In genomic region chr19:41352609-41353465, GRCh38 we compare ENCODE assay signal across 8 cellular contexts. TPM values are rescaled to one million over a fixed set of nuclear protein-coding genes. Genes with fewer than 3 reads are reported as not detected.
DNase-seq lines count a peak whose midpoint lies in the region; ATAC-seq, FAIRE-seq and TF ChIP-seq lines count a peak whose summit lies in the region.

No MANE protein-coding gene starts in this region.

- H3K4me3 Mint-ChIP-seq in astrocyte (ENCODE audit: unreplicated experiment) = peak overlapping the region; percentile 97

- H3K27me3 ChIP-seq in astrocyte (ENCODE audit: insufficient read depth, low read length) (no peaks in the 10 kb centered on the region), iPS-18a (ENCODE audit: control insufficient read depth, insufficient read depth, low read length) (peaks cover 46% of the 10 kb centered on the region), smooth muscle cell (ENCODE audit: low read depth) (no peaks in the 10 kb centered on the region)

- H3K9ac ChIP-seq in astrocyte (ENCODE audit: low read length) = peak overlapping the region; percentile 94
- peak overlapping the region; percentile 17 for H3K9ac ChIP-seq in iPS-18a (ENCODE audit: low read length)
- H3K9ac ChIP-seq in smooth muscle cell (ENCODE audit: low read depth) = peak overlapping the region; percentile 83

- H2AFZ ChIP-seq in astrocyte (ENCODE audit: low read depth, low read length) = peak overlapping the region; percentile 9
- no peak overlapping the region for H2AFZ ChIP-seq in smooth muscle cell (ENCODE audit: low read depth)

- peaks cover 52% of the 10 kb centered on the region for H3K79me2 ChIP-seq in astrocyte (ENCODE audit: insufficient read depth, low read length)
- peaks cover 56% of the 10 kb centered on the region for H3K79me2 ChIP-seq in smooth muscle cell (ENCODE audit: low read depth)

- TF ChIP-seq CTCF in astrocyte (IDR thresholded peaks at IDR 0.05; ENCODE audit: insufficient read depth, low read depth, low read length) (peak; percentile 21), smooth muscle cell (IDR thresholded peaks at IDR 0.05; ENCODE audit: borderline replicate concordance, insufficient read depth, poor library complexity, severe bottlenecking) (peak; percentile 52)

- peaks cover 57% of the 10 kb centered on the region for H4K20me1 ChIP-seq in astrocyte (ENCODE audit: insufficient read depth, low read length)
- H4K20me1 ChIP-seq in smooth muscle cell (ENCODE audit: low read depth) = peaks cover 52% of the 10 kb centered on the region

- H3K4me1 Mint-ChIP-seq in astrocyte (ENCODE audit: low read depth, unreplicated experiment) = peaks cover 14% of the 10 kb centered on the region

- H3K9me3 Mint-ChIP-seq in astrocyte (ENCODE audit: unreplicated experiment) = no peaks in the 10 kb centered on the region

- WGBS in smooth muscle cell (ENCODE audit: low lambda C conversion rate) = 2% methylated on average over 52 of the region's 71 CpGs

- in situ Hi-C loops in Caki2 (cut with HindIII; ENCODE audit: low pct_unique_long_range_greater_than_20kb, low sequenced_read_pairs) = no loop called here

- H3K4me3 ChIP-seq in astrocyte (ENCODE audit: insufficient read depth, low read depth, low read length) = peak overlapping the region; percentile 85
- H3K4me3 ChIP-seq in iPS-18a (ENCODE audit: low read length) = peak overlapping the region; percentile 67
- H3K4me3 ChIP-seq in smooth muscle cell = peak overlapping the region; percentile 76

- H3F3A ChIP-seq in smooth muscle cell (ENCODE audit: low read depth) = peaks cover 18% of the 10 kb centered on the region

- no peaks in the 10 kb centered on the region for H3K9me3 ChIP-seq in astrocyte (ENCODE audit: insufficient read depth, low read depth, low read length)
- H3K9me3 ChIP-seq in iPS-18a (ENCODE audit: control insufficient read depth, low read depth, low read length) = no peaks in the 10 kb centered on the region
- no peaks in the 10 kb centered on the region for H3K9me3 ChIP-seq in smooth muscle cell (replicated peaks; ENCODE audit: low read depth)

- peak; percentile 69 for DNase-seq in Caki2 (ENCODE audit: low read depth)
- DNase-seq in HS-27A (ENCODE audit: low read depth) = peak; percentile 64
- peak; percentile 62 to 73 (median 71) for DNase-seq in T-helper 2 cell
- DNase-seq in astrocyte (ENCODE audit: low read depth) = no peak
- peak; percentile 39 for DNase-seq in smooth muscle cell (lab: John Stamatoyannopoulos, UW; ENCODE audit: unreplicated experiment)

- no peak for ATAC-seq in GM18907 (IDR thresholded peaks at IDR 0.05; ENCODE audit: unreplicated experiment)
- no peak for ATAC-seq in GM19463 (IDR thresholded peaks at IDR 0.05; ENCODE audit: unreplicated experiment)

- H3K27me3 Mint-ChIP-seq in astrocyte (ENCODE audit: low read depth, unreplicated experiment) = no peaks in the 10 kb centered on the region

- no peak for FAIRE-seq in astrocyte (lab: Jason Lieb, UNC)

- peaks cover 4% of the 10 kb centered on the region for H3K36me3 ChIP-seq in astrocyte (ENCODE audit: insufficient read depth, low read length)
- no peaks in the 10 kb centered on the region for H3K36me3 ChIP-seq in iPS-18a (ENCODE audit: control insufficient read depth, low read depth, low read length)
- peaks cover 3% of the 10 kb centered on the region for H3K36me3 ChIP-seq in smooth muscle cell (ENCODE audit: low read depth)

- H3K4me2 ChIP-seq in astrocyte (ENCODE audit: low read length) (peak overlapping the region; percentile 99), smooth muscle cell (peak overlapping the region; percentile 94)

- peaks cover 28% of the 10 kb centered on the region for H3K36me3 Mint-ChIP-seq in astrocyte (ENCODE audit: low read depth, unreplicated experiment)

- peak overlapping the region; percentile 89 for H3K27ac Mint-ChIP-seq in astrocyte (ENCODE audit: unreplicated experiment)

- H3K4me1 ChIP-seq in astrocyte (ENCODE audit: insufficient read depth, low read length) (peaks cover 6% of the 10 kb centered on the region), iPS-18a (ENCODE audit: control insufficient read depth, low read depth, low read length) (peaks cover 6% of the 10 kb centered on the region), smooth muscle cell (ENCODE audit: low read depth) (no peaks in the 10 kb centered on the region)

- H3K27ac ChIP-seq in astrocyte (ENCODE audit: low read depth, low read length) (peak overlapping the region; percentile 70), iPS-18a (ENCODE audit: low read length) (no peak overlapping the region), smooth muscle cell (ENCODE audit: low read depth) (peak overlapping the region; percentile 57)

RNA-seq across cellular contexts. Expression of gene TGFB1, which starts 0.9 kb away (rescaled TPM):
- 5.2 and 7.2 TPM in 2 replicates for total RNA-seq in Caki2 (2014; rRNA removed; shearing (Covaris generic); ENCODE audit: low replicate concordance)
- total RNA-seq in astrocyte = 155 and 199 TPM in 2 replicates
- total RNA-seq in smooth muscle cell = 37.6 and 51.7 TPM in 2 replicates
- polyA plus RNA-seq in smooth muscle cell = 199 and 216 TPM in 2 replicates

RNA-seq across cellular contexts. Expression of gene B9D2, which starts 11.1 kb away (rescaled TPM):
- total RNA-seq in Caki2 (2014; rRNA removed; shearing (Covaris generic); ENCODE audit: low replicate concordance) = 15.1 and 35.0 TPM in 2 replicates
- total RNA-seq in astrocyte = 5.5 and 5.9 TPM in 2 replicates
- total RNA-seq in smooth muscle cell = 1.6 and 2.1 TPM in 2 replicates
- 12.2 and 13.9 TPM in 2 replicates for polyA plus RNA-seq in smooth muscle cell

RNA-seq across cellular contexts. Expression of gene TMEM91, which starts 23.5 kb away (rescaled TPM):
- total RNA-seq in Caki2 (2014; rRNA removed; shearing (Covaris generic); ENCODE audit: low replicate concordance) = 4.1 and 7.5 TPM in 2 replicates
- total RNA-seq in astrocyte (7.4 and 8.9 TPM in 2 replicates), smooth muscle cell (11.0 and 19.2 TPM in 2 replicates)
- 24.3 and 25.6 TPM in 2 replicates for polyA plus RNA-seq in smooth muscle cell

RNA-seq across cellular contexts. Expression of gene CCDC97, which starts 42.9 kb away (rescaled TPM):
- 14.5 and 16.3 TPM in 2 replicates for total RNA-seq in Caki2 (2014; rRNA removed; shearing (Covaris generic); ENCODE audit: low replicate concordance)
- 15.2 and 18.1 TPM in 2 replicates for total RNA-seq in astrocyte
- 3.0 and 7.5 TPM in 2 replicates for total RNA-seq in smooth muscle cell
- polyA plus RNA-seq in smooth muscle cell = 15.3 and 18.2 TPM in 2 replicates

RNA-seq across cellular contexts. Expression of gene EXOSC5, which starts 44.3 kb away (rescaled TPM):
- 78.5 and 97.8 TPM in 2 replicates for total RNA-seq in Caki2 (2014; rRNA removed; shearing (Covaris generic); ENCODE audit: low replicate concordance)
- total RNA-seq in astrocyte = 18.3 and 19.8 TPM in 2 replicates
- total RNA-seq in smooth muscle cell = 5.4 and 5.6 TPM in 2 replicates
- 19.5 and 22.1 TPM in 2 replicates for polyA plus RNA-seq in smooth muscle cell

Comparison
In these comparisons a context has a peak if more than half of its experiments do, and no peak if none do; other contexts are left out.
1. H3K9ac ChIP-seq: peak in every context shown above with its lines; median percentile 94 in astrocyte; 83 in smooth muscle cell; 17 in iPS-18a.